ENCODE assay signal across 8 cellular contexts in the genomic region with DNA sequence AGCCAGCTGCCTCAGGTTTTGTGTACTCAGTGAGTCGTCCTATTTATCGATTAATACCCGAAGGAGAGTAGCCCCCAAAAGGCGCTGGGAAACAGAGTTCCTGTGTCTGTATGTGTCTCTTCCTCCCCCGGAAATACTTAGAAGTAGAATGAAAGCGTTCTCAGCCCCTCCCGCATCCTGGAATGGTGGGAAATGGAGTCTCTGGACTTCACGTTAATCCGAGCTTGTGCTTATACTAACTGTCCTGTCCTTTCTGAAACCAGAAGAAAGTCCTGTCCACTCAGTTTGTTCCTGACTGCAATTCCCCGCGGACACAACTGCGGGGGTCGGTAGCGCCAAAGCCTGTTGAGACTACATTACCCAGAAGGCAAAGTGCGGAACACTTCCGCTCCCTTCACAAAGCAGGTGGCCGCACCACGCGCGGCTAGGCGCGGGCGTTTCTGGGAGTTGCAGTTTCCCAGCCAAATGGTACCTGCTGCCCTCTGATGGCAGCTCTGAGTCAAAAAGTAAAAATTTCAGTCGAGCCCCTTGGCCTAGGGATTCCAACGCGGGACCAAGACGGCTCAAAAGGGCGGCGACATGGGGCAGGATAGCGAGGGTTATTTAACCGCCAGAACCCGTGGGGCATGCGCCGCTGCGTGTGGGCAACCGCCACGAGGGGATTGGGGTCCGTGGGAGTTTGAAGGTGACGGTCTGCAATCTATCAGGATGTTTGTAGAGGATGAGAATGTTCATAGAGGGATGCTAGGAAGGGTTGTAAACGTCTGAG.
DNase-seq lines count a peak whose midpoint lies in the region; ATAC-seq lines count a peak whose summit lies in the region.

No MANE protein-coding gene starts in this region.

- ATAC-seq in GM18517 (IDR thresholded peaks at IDR 0.05; ENCODE audit: unreplicated experiment) (peak; percentile 43), HG03135 (IDR thresholded peaks at IDR 0.05; ENCODE audit: unreplicated experiment) (peak; percentile 39)

- DNase-seq in 8988T (peak; percentile 68), NCI-H226 (peak; percentile 94), cerebellar cortex (ENCODE audit: low spot score) (peak; percentile 97), islet precursor cell (peak; percentile 98)
- peak; percentile 89 for DNase-seq in activated CD4-positive, CD25-positive, alpha-beta regulatory T cell treated with anti-CD3 and anti-CD28 coated beads, Interleukin-2, amount 50 U/mL, for 16 hours (ENCODE audit: low read depth, low spot score)
- DNase-seq in stimulated activated CD4-positive, alpha-beta T cell treated with anti-CD3 and anti-CD28 coated beads, Interleukin-12 subunit alpha, Interleukin-12 subunit beta, amount 100 ng/mL, for 4 hours = peak; percentile 85

Comparison
In these comparisons a context has a peak if more than half of its experiments do, and no peak if none do; other contexts are left out.
1. Peak in every context shown above with its lines: DNase-seq and ATAC-seq.